ENCODE assay signal across 1 cellular context in the genomic region with DNA sequence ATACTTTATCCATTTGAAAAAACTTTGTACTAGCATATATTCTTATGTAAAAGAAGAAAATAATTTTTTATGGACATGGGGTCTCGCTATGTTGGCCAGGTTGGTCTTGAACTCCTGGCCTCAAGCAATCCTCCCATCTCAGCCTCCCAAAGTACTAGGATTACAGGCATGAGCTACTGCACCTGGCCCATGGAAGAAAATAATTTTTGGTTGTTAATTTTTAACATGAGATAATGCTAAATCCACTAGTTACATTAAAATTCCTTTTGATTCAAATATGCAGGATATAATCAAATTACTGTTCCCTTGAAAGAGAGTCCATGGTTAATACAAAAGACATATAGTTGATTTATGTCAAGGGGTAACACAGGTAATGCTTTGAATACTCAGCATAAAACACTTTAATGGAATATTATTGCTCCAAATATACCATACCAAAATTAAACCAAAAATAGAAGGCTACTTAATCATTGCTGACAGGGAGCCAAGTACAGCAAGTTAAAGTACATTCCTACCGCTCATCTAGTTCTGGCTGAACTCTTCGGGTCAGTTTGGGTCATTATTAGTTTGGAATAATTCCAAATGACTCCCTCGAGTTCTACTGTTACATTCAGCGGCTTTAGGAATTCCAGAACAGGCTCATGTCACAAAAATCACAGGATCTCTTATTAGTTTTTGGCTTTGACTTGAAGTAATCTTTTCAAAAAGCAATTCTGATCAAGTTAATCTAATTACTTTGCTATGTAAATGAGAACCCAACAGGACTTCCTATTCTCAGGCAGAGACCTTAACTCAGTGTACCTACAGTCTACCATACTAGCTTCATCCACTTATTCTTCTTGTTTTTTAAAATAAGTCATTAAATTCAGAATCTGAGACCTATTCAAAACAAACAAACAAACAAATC.
TF ChIP-seq lines count a peak whose summit lies in the region.

No MANE protein-coding gene starts in this region.

TF ChIP-seq in SK-N-SH treated with all-trans-retinoic acid at 6 μM for 48 hours, 23 proteins besides CTCF, POLR2A, EP300 and RAD21 (continued from another document):
- TF ChIP-seq, protein P1, sequence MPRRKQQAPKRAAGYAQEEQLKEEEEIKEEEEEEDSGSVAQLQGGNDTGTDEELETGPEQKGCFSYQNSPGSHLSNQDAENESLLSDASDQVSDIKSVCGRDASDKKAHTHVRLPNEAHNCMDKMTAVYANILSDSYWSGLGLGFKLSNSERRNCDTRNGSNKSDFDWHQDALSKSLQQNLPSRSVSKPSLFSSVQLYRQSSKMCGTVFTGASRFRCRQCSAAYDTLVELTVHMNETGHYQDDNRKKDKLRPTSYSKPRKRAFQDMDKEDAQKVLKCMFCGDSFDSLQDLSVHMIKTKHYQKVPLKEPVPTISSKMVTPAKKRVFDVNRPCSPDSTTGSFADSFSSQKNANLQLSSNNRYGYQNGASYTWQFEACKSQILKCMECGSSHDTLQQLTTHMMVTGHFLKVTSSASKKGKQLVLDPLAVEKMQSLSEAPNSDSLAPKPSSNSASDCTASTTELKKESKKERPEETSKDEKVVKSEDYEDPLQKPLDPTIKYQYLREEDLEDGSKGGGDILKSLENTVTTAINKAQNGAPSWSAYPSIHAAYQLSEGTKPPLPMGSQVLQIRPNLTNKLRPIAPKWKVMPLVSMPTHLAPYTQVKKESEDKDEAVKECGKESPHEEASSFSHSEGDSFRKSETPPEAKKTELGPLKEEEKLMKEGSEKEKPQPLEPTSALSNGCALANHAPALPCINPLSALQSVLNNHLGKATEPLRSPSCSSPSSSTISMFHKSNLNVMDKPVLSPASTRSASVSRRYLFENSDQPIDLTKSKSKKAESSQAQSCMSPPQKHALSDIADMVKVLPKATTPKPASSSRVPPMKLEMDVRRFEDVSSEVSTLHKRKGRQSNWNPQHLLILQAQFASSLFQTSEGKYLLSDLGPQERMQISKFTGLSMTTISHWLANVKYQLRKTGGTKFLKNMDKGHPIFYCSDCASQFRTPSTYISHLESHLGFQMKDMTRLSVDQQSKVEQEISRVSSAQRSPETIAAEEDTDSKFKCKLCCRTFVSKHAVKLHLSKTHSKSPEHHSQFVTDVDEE (CRISPR knock-in tag; IDR thresholded peaks at IDR 0.05): peak; percentile 72
- TF ChIP-seq, protein P2, sequence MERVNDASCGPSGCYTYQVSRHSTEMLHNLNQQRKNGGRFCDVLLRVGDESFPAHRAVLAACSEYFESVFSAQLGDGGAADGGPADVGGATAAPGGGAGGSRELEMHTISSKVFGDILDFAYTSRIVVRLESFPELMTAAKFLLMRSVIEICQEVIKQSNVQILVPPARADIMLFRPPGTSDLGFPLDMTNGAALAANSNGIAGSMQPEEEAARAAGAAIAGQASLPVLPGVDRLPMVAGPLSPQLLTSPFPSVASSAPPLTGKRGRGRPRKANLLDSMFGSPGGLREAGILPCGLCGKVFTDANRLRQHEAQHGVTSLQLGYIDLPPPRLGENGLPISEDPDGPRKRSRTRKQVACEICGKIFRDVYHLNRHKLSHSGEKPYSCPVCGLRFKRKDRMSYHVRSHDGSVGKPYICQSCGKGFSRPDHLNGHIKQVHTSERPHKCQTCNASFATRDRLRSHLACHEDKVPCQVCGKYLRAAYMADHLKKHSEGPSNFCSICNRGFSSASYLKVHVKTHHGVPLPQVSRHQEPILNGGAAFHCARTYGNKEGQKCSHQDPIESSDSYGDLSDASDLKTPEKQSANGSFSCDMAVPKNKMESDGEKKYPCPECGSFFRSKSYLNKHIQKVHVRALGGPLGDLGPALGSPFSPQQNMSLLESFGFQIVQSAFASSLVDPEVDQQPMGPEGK (CRISPR knock-in tag; IDR thresholded peaks at IDR 0.05; ENCODE audit: borderline replicate concordance): peak; percentile 97
- no peak for TF ChIP-seq BACH2 (CRISPR knock-in tag; IDR thresholded peaks at IDR 0.05; ENCODE audit: borderline replicate concordance)
- TF ChIP-seq CSRNP3 (CRISPR knock-in tag; IDR thresholded peaks at IDR 0.05): 0 out of 2 replicates have a peak, but pooled peaks have one; percentile 27
- TF ChIP-seq CSDC2 (CRISPR knock-in tag; IDR thresholded peaks at IDR 0.05): peak; percentile 79; the same call in 1 of the 2 replicates
- no peak for TF ChIP-seq ZFP30 (CRISPR knock-in tag; IDR thresholded peaks at IDR 0.05)
- no peak; the same call in none of the 2 replicates for TF ChIP-seq SNAI2 (CRISPR knock-in tag; IDR thresholded peaks at IDR 0.05)
- no peak for TF ChIP-seq OSR1 (CRISPR knock-in tag; IDR thresholded peaks at IDR 0.05)
- no peak for TF ChIP-seq ZNF70 (CRISPR knock-in tag; IDR thresholded peaks at IDR 0.05)
- peak; percentile 68 for TF ChIP-seq ZFP3 (CRISPR knock-in tag; IDR thresholded peaks at IDR 0.05)
